8 cellular contexts compared by ENCODE assay signal in genomic region chr2:128533101-128533500, GRCh38.
"Had no signal": no experiment of that assay in that cellular context is flagged by ENCODE, and none has a peak within 500 bp of the region (broad histone marks: within the 10 kb centered on the region; RNA-seq: fewer than 3 reads in every experiment).

No MANE protein-coding gene starts in this region.

- ATAC-seq: GM23338, HCT116, HepG2 had no signal

- H3K27ac ChIP-seq: HL-60 had no signal

- H3K4me3 Mint-ChIP-seq: GM23338, H9, HFFc6 had no signal

- DNase-seq: H9, HFFc6, KBM-7 had no signal

- H3K36me3 Mint-ChIP-seq: IgD-negative memory B cell had no signal

- H3K4me3 ChIP-seq: GM23338 had no signal

- H3K27me3 Mint-ChIP-seq: IgD-negative memory B cell had no signal

- H3K4me2 ChIP-seq: GM23338 had no signal

- H3K27ac Mint-ChIP-seq: GM23338, H9, HFFc6 had no signal
